In genomic region chr5:74201334-74202081, GRCh38 we compare ENCODE assay signal across 8 cellular contexts.
DNase-seq lines count a peak whose midpoint lies in the region; ATAC-seq and TF ChIP-seq lines count a peak whose summit lies in the region.

No MANE protein-coding gene starts in this region.

- ATAC-seq in Right ventricle myocardium inferior = peak; percentile 47
- ATAC-seq in HG03039 (IDR thresholded peaks at IDR 0.05; ENCODE audit: unreplicated experiment) = peak; percentile 51

- intact Hi-C loops in Right ventricle myocardium inferior (cut with DNase I) (no loop called here), cardiac septum (cut with DNase I) (loop anchor here (5.0 kb wide), 1 partner anchor 441 kb away; the partner anchor contains the start of gene ENC1)

- no peak for TF ChIP-seq CTCF in fibroblast of mammary gland (conservative IDR thresholded peaks at IDR 0.05; ENCODE audit: control insufficient read depth, insufficient read depth, low read depth, low read length)

- H3K4me3 ChIP-seq in fibroblast of mammary gland (ENCODE audit: control insufficient read depth, low read depth, low read length) = no peak overlapping the region

- DNase-seq in Right ventricle myocardium inferior (ENCODE audit: missing footprints) = no peak
- no peak for DNase-seq in cardiac septum (ENCODE audit: low spot score)
- DNase-seq in NCI-H748 (lab: John Stamatoyannopoulos, UW; ENCODE audit: unreplicated experiment) = peak; percentile 95
- DNase-seq in fibroblast of mammary gland (ENCODE audit: low read depth) = peak; percentile 30
- no peak for DNase-seq in dedifferentiated amniotic fluid mesenchymal stem cell (ENCODE audit: extremely low spot score)
- no peak for DNase-seq in SKM-1 treated with dmso at 0.1 percent for 144 hours (lab: John Stamatoyannopoulos, UW; ENCODE audit: unreplicated experiment)
- no peak for DNase-seq in iPS-NIHi7 (ENCODE audit: extremely low spot score)

Comparison
In these comparisons a context has a peak if more than half of its experiments do, and no peak if none do; other contexts are left out.
1. DNase-seq: peak in NCI-H748 (single experiment) and fibroblast of mammary gland (single experiment); none in Right ventricle myocardium inferior (single experiment), cardiac septum (single experiment), dedifferentiated amniotic fluid mesenchymal stem cell (single experiment), SKM-1 treated with dmso at 0.1 percent for 144 hours (single experiment) and iPS-NIHi7 (single experiment).